Comparison of ENCODE assay signal across 26 cellular contexts in genomic region chr9:83459830-83460229, GRCh38.
"Had no signal": no experiment of that assay in that cellular context is flagged by ENCODE, and none has a peak within 500 bp of the region (broad histone marks: within the 10 kb centered on the region; RNA-seq: fewer than 3 reads in every experiment).

No MANE protein-coding gene starts in this region.

- H3K4me3 Mint-ChIP-seq: activated CD4-positive, alpha-beta memory T cell treated with anti-CD3 and anti-CD28 coated beads, Interleukin-2, amount 10 ng/mL, durations not matched to agents 7 days and 5 days; activated CD4-positive, alpha-beta T cell treated with anti-CD3 and anti-CD28 coated beads, Interleukin-2, amount 10 ng/mL, durations not matched to agents 7 days and 5 days; activated naive CD4-positive, alpha-beta T cell treated with anti-CD3 and anti-CD28 coated beads, Interleukin-2, amount 10 ng/mL, durations not matched to agents 7 days and 5 days; activated naive CD8-positive, alpha-beta T cell treated with anti-CD3 and anti-CD28 coated beads, Interleukin-2, amount 10 ng/mL, durations not matched to agents 7 days and 5 days; activated T-cell treated with anti-CD3 and anti-CD28 coated beads, Interleukin-2, amount 50 U/mL, for 24 hours; activated T-cell treated with anti-CD3 and anti-CD28 coated beads, Interleukin-2, amount 50 U/mL, for 72 hours; effector memory CD8-positive, alpha-beta T cell; WTC11 had no signal

- H3K4me1 Mint-ChIP-seq: activated CD4-positive, alpha-beta memory T cell treated with anti-CD3 and anti-CD28 coated beads, Interleukin-2, amount 10 ng/mL, durations not matched to agents 7 days and 5 days; activated CD4-positive, alpha-beta T cell treated with anti-CD3 and anti-CD28 coated beads, Interleukin-2, amount 10 ng/mL, durations not matched to agents 7 days and 5 days; activated naive CD4-positive, alpha-beta T cell treated with anti-CD3 and anti-CD28 coated beads, Interleukin-2, amount 10 ng/mL, durations not matched to agents 7 days and 5 days; activated naive CD8-positive, alpha-beta T cell treated with anti-CD3 and anti-CD28 coated beads, Interleukin-2, amount 10 ng/mL, durations not matched to agents 7 days and 5 days; WTC11 had no signal

- DNase-seq: activated CD4-positive, alpha-beta memory T cell treated with anti-CD3 and anti-CD28 coated beads, Interleukin-2, amount 10 ng/mL, durations not matched to agents 7 days and 5 days; activated CD4-positive, alpha-beta T cell treated with anti-CD3 and anti-CD28 coated beads for 1 hour; activated CD4-positive, alpha-beta T cell treated with anti-CD3 and anti-CD28 coated beads for 4 hours; activated CD4-positive, alpha-beta T cell treated with anti-CD3 and anti-CD28 coated beads, Interleukin-2, amount 10 ng/mL, durations not matched to agents 7 days and 5 days; activated CD4-positive, alpha-beta T cell treated with anti-CD3 and anti-CD28 coated beads, Interleukin-2, amount 50 U/mL, for 4 hours; activated CD8-positive, alpha-beta memory T cell treated with anti-CD3 and anti-CD28 coated beads, Interleukin-2, amount 50 U/mL, for 48 hours; activated gamma-delta T cell; activated naive CD4-positive, alpha-beta T cell; activated naive CD4-positive, alpha-beta T cell treated with anti-CD3 and anti-CD28 coated beads, Interleukin-2, amount 10 ng/mL, durations not matched to agents 7 days and 5 days; activated naive CD8-positive, alpha-beta T cell treated with anti-CD3 and anti-CD28 coated beads, Interleukin-2, amount 10 ng/mL, durations not matched to agents 7 days and 5 days; activated T-cell treated with anti-CD3 and anti-CD28 coated beads for 4 hours; activated T-cell treated with anti-CD3 and anti-CD28 coated beads, Interleukin-2, amount 50 U/mL, for 24 hours; activated T-cell treated with anti-CD3 and anti-CD28 coated beads, Interleukin-2, amount 50 U/mL, for 72 hours; anterior cingulate cortex; brain microvascular endothelial cell; caudate nucleus; cortex of kidney; dermis blood vessel endothelial cell; effector CD4-positive, alpha-beta T cell; effector memory CD8-positive, alpha-beta T cell; esophagus squamous epithelium; foreskin melanocyte; T-helper 2 cell had no signal

- ATAC-seq: activated naive CD4-positive, alpha-beta T cell treated with anti-CD3 and anti-CD28 coated beads, Interleukin-2, amount 50 U/mL, for 72 hours; activated T-cell treated with anti-CD3 and anti-CD28 coated beads, Interleukin-2, amount 50 U/mL, for 72 hours; effector memory CD8-positive, alpha-beta T cell; gastroesophageal sphincter; WTC11 had no signal

- H3K36me3 Mint-ChIP-seq: activated naive CD4-positive, alpha-beta T cell treated with anti-CD3 and anti-CD28 coated beads, Interleukin-2, amount 10 ng/mL, durations not matched to agents 7 days and 5 days had no signal

- H3K27ac Mint-ChIP-seq: activated CD4-positive, alpha-beta memory T cell treated with anti-CD3 and anti-CD28 coated beads, Interleukin-2, amount 10 ng/mL, durations not matched to agents 7 days and 5 days; activated CD4-positive, alpha-beta T cell treated with anti-CD3 and anti-CD28 coated beads, Interleukin-2, amount 10 ng/mL, durations not matched to agents 7 days and 5 days; activated naive CD4-positive, alpha-beta T cell treated with anti-CD3 and anti-CD28 coated beads, Interleukin-2, amount 10 ng/mL, durations not matched to agents 7 days and 5 days; activated naive CD4-positive, alpha-beta T cell treated with anti-CD3 and anti-CD28 coated beads, Interleukin-2, amount 50 U/mL, for 72 hours; activated naive CD8-positive, alpha-beta T cell treated with anti-CD3 and anti-CD28 coated beads, Interleukin-2, amount 10 ng/mL, durations not matched to agents 7 days and 5 days; activated T-cell treated with anti-CD3 and anti-CD28 coated beads, Interleukin-2, amount 50 U/mL, for 24 hours; activated T-cell treated with anti-CD3 and anti-CD28 coated beads, Interleukin-2, amount 50 U/mL, for 72 hours; effector memory CD8-positive, alpha-beta T cell; WTC11 had no signal

- H3K9me3 Mint-ChIP-seq: activated CD4-positive, alpha-beta memory T cell treated with anti-CD3 and anti-CD28 coated beads, Interleukin-2, amount 10 ng/mL, durations not matched to agents 7 days and 5 days; activated T-cell treated with anti-CD3 and anti-CD28 coated beads, Interleukin-2, amount 50 U/mL, for 24 hours had no signal
